1 cellular context compared by ENCODE assay signal in the genomic region with DNA sequence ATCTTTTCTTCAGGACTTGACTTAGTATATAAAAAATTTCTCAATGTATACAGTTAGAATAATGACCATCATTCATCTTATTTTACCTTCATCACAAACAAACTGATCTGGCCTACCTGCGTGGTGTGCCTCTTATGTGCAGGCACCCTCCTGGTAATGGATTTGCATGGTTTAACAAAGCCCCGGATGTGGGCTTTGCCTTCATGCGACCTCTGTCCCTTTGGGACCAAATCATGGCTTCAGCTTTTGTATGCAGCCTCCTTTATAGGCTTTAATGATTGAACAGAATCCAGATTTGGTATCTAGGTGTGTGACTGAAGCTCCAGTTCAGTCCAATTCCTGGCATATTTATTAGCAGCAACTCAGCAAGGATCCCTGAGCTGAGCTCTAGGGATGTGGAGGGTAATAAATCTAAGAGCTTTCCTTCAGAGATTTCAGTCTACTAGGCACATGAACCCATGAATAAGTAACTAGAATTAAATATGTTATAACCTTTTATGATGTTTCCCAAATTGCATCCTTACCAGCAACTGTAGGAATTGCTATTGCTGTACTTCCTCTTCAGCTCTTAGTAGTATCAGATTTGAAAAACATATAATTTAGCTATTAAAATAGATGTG.
TF ChIP-seq lines count a peak whose summit lies in the region.

No MANE protein-coding gene starts in this region.

TF ChIP-seq in H1, 55 proteins besides CTCF, POLR2A, EP300 and RAD21:
- TF ChIP-seq GTF2F1 (IDR thresholded peaks at IDR 0.05; ENCODE audit: borderline replicate concordance, low read depth, low read length) (no peak), CTBP2 (IDR thresholded peaks at IDR 0.05; ENCODE audit: borderline replicate concordance, insufficient read depth, insufficient read length, low read length) (no peak), KDM4A (IDR thresholded peaks at IDR 0.05; ENCODE audit: low read depth, low read length, severe bottlenecking) (no peak), CBX8 (IDR thresholded peaks at IDR 0.05; ENCODE audit: borderline replicate concordance, low read depth, low read length) (no peak), TCF12 (IDR thresholded peaks at IDR 0.05; ENCODE audit: low read depth, low read length) (no peak), RBBP5 (IDR thresholded peaks at IDR 0.05; ENCODE audit: borderline replicate concordance, low read depth, low read length) (no peak), BRCA1 (IDR thresholded peaks at IDR 0.05; ENCODE audit: low read depth, low read length) (no peak), SAP30 (IDR thresholded peaks at IDR 0.05; ENCODE audit: insufficient read depth, insufficient replicate concordance, low read length) (no peak)
- TF ChIP-seq, protein P1, sequence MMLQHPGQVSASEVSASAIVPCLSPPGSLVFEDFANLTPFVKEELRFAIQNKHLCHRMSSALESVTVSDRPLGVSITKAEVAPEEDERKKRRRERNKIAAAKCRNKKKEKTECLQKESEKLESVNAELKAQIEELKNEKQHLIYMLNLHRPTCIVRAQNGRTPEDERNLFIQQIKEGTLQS (IDR thresholded peaks at IDR 0.05; ENCODE audit: insufficient read depth, low read depth, low read length), result no peak
